In the genomic region with DNA sequence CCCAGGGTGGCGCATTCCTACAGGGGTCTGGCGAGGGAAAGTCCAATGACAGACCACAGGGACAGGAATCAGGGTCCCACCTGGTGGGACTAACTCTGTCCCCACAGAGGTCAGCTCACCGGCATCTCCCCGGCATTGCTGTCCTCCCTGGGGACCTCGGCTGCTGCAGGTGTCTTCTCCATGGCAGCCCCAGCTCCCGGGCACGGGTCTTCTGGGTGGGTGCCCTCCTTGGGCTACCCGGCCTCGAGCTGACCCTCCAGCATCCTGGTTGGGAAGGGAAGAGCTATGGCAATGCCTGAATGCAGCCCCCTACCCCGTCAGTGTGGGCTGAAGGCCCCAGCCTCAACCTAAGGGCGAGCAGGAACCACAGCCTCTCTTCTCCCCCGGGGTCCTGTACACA, we compare ENCODE assay signal across 11 cellular contexts. TPM values are rescaled to one million over a fixed set of nuclear protein-coding genes. Genes with fewer than 3 reads are reported as not detected.
"Had no signal": no experiment of that assay in that cellular context is flagged by ENCODE, and none has a peak within 500 bp of the region (broad histone marks: within the 10 kb centered on the region; RNA-seq: fewer than 3 reads in every experiment).

No MANE protein-coding gene starts in this region.

RNA-seq across cellular contexts. Expression of a gene that starts 57.8 kb away (rescaled TPM):
- total RNA-seq: OCI-LY7, PC-3, PC-9, Peyer's patch, Right ventricle myocardium inferior, Right ventricle myocardium superior, RPMI7951, SJCRH30, SJSA1, SK-MEL-5 had no signal
- polyA plus RNA-seq: SK-N-SH had no signal
